ENCODE assay signal across 1 cellular context in the genomic region with DNA sequence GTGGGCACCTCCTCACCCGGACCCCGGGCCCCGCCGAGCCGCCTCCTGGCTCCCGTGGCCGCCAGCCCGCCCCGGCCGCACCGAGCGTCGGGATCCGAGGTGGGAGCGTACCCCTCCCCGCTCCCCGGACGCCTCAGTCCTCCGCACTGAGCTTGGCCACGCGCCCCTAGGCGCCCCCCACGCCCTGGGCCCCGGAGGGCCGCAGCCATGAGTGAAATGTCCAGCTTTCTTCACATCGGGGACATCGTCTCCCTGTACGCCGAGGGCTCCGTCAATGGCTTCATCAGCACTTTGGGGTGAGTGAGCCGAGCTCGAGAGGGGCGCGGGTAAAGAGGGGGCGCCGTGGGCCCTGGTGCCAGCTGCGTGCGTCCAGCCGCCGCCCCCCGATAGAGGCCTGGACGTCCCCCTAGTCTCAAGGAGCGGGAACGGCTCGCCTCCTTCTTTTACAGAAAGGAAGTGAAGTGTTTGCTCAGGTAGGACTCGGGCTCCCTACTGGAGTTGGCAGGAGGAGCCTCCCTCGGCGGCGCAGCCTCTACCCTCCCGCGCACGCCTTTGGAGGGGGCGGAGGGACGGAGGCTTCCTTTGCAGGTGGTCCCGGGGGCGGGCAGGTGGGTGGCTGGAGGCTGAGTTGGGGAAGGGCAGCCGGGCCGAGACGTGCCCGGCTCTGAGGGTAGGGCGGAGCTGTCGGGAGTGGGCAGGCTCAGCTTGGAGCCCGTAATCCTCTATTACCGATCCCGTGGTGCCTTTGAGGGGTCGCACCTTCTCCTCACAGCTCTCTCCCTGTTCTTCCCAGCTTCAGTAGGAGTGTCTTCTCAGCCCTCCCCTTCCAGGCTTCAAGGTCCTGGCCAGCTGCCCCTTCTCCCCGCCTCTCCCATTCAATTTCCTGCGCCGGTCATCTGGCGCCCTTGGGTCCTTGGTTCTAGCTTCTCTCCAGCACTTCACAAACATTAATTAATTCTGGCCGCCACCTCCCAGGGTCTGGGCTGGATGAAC.
A peak's percentile ranks its signal among the peaks of the same experiment; 100 is the strongest.
TF ChIP-seq lines count a peak whose summit lies in the region.

No MANE protein-coding gene starts in this region.

TF ChIP-seq in endothelial cell of umbilical vein, 7 proteins besides CTCF, POLR2A, EP300 and RAD21:
- TF ChIP-seq POLR2AphosphoS5 (IDR thresholded peaks at IDR 0.05; ENCODE audit: insufficient read depth, low read depth, low read length) (peak; percentile 65), JUN (IDR thresholded peaks at IDR 0.05; ENCODE audit: borderline replicate concordance, insufficient read depth, insufficient read length, low read depth) (no peak)
